19 cellular contexts compared by ENCODE assay signal in genomic region chr3:106981392-106981791, GRCh38.
"Had no signal": no experiment of that assay in that cellular context is flagged by ENCODE, and none has a peak within 500 bp of the region (broad histone marks: within the 10 kb centered on the region; RNA-seq: fewer than 3 reads in every experiment).

No MANE protein-coding gene starts in this region.

- H3K4me3 ChIP-seq: esophagus squamous epithelium, gastroesophageal sphincter, lung, psoas muscle, uterus had no signal

- H3K4me1 ChIP-seq: esophagus squamous epithelium, uterus had no signal

- H3K27ac ChIP-seq: epithelial cell of prostate, esophagus squamous epithelium, gastroesophageal sphincter, psoas muscle, uterus had no signal

- H3K9me3 ChIP-seq: esophagus squamous epithelium, gastroesophageal sphincter, psoas muscle, uterus had no signal

- DNase-seq: effector memory CD8-positive, alpha-beta T cell; esophagus squamous epithelium; foreskin fibroblast; glutamatergic neuron; immature natural killer cell; kidney; left cardiac atrium; left ventricle myocardium superior; naive thymus-derived CD4-positive, alpha-beta T cell; nephron progenitor cell; psoas muscle; retina; stimulated activated CD4-positive, alpha-beta T cell treated with anti-CD3 and anti-CD28 coated beads, Interleukin-2, amount 100 ng/mL, for 24 hours; stimulated activated naive CD4-positive, alpha-beta T cell treated with Interleukin-2 at 50 U/mL for 16 hours; uterus had no signal

- ATAC-seq: effector memory CD8-positive, alpha-beta T cell; gastroesophageal sphincter; left cardiac atrium; left ventricle myocardium superior; naive thymus-derived CD4-positive, alpha-beta T cell; psoas muscle; sciatic nerve had no signal

- H3K27me3 ChIP-seq: esophagus squamous epithelium, gastroesophageal sphincter, uterus had no signal

- H3K36me3 ChIP-seq: esophagus squamous epithelium, gastroesophageal sphincter, uterus had no signal
